Comparison of ENCODE assay signal across 9 cellular contexts in the genomic region with DNA sequence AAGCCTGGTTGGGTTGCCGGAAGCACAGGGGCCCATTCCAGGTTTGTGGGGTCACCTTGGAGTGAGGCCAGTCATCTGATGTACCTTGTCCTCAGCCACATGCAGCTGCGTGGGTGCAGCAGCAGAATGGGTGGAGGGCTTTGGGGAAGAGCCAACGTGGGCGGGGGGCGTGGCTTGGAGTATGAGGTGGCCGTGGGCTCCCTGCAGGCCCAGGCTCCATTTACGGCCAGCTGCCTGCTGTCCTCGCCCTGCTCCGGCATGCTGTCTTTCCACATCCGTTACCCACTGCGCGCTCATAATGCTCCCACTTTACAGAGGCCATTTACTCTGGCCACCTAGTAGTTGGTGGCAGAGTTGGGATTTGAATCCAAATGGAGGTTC.
DNase-seq lines count a peak whose midpoint lies in the region; ATAC-seq and TF ChIP-seq lines count a peak whose summit lies in the region.
"Had no signal": no experiment of that assay in that cellular context is flagged by ENCODE, and none has a peak within 500 bp of the region (broad histone marks: within the 10 kb centered on the region; RNA-seq: fewer than 3 reads in every experiment).

No MANE protein-coding gene starts in this region.

- POLR2A ChIA-PET in RWPE1 (lab: Yijun Ruan, JAX; ENCODE audit: low non-redundant PET) = no interaction called here

- CTCF ChIA-PET in RWPE1 (lab: Yijun Ruan, JAX) = interaction anchor here (0.7 to 2.0 kb wide), 12 partner anchors 10 to 251 kb away, joined by 3 to 15 read pairs (median 3); a partner anchor contains a TSS

- H3K9ac ChIP-seq in iPS-20b (ENCODE audit: low read depth, low read length) = peak overlapping the region; percentile 19; the same call in 1 of the 2 replicates

- DNase-seq in NCI-H345 (lab: John Stamatoyannopoulos, UW) (peak; percentile 29), NCI-H345 treated with DMSO at 0.1 percent for 48 hours (lab: John Stamatoyannopoulos, UW; ENCODE audit: unreplicated experiment) (no peak), RWPE1 (ENCODE audit: low spot score) (peak; percentile 30), GM20000 (ENCODE audit: low spot score) (no peak), NOMO-1 (lab: John Stamatoyannopoulos, UW; ENCODE audit: unreplicated experiment in 2 of 2) (no peak)
- DNase-seq in stimulated activated naive CD8-positive, alpha-beta T cell treated with anti-CD3 and anti-CD28 coated beads, Interleukin-15, Interleukin-2, amounts not matched to agents 100 U/mL and 50 U/mL, for 24 hours = peak; percentile 5
- DNase-seq: activated gamma-delta T cell had no signal

- no peaks in the 10 kb centered on the region for H3K36me3 ChIP-seq in iPS-20b (ENCODE audit: insufficient read depth, low read depth, low read length)

- no peaks in the 10 kb centered on the region for H3K9me3 ChIP-seq in iPS-20b (ENCODE audit: insufficient read depth, low read depth, low read length)

- TF ChIP-seq CTCF in RWPE1 (conservative IDR thresholded peaks at IDR 0.05; ENCODE audit: low read depth) = no peak
- TF ChIP-seq CTCF in GM20000 (IDR thresholded peaks at IDR 0.05; ENCODE audit: extremely low read depth, missing control alignments) = no peak

- H3K4me1 ChIP-seq in iPS-20b (ENCODE audit: insufficient read depth, low read length) = peaks cover 5% of the 10 kb centered on the region; the same call in 1 of the 2 replicates

- H3K27ac ChIP-seq in RWPE1 (peak overlapping the region; percentile 73), iPS-20b (ENCODE audit: low read length) (no peak overlapping the region)

- peak overlapping the region; percentile 64; the same call in 1 of the 2 replicates for H3K4me3 ChIP-seq in iPS-20b (ENCODE audit: low read length)

- no peaks in the 10 kb centered on the region for H3K27me3 ChIP-seq in iPS-20b (ENCODE audit: insufficient read depth, low read length)

- no peak for ATAC-seq in stimulated activated naive CD8-positive, alpha-beta T cell treated with anti-CD3 and anti-CD28 coated beads, Interleukin-15, Interleukin-2, amounts not matched to agents 100 U/mL and 50 U/mL, for 24 hours
- ATAC-seq in GM19351 (IDR thresholded peaks at IDR 0.05; ENCODE audit: unreplicated experiment) = no peak

Comparison
In these comparisons a context has a peak if more than half of its experiments do, and no peak if none do; other contexts are left out.
1. DNase-seq: peak in NCI-H345 (single experiment), RWPE1 (single experiment) and stimulated activated naive CD8-positive, alpha-beta T cell treated with anti-CD3 and anti-CD28 coated beads, Interleukin-15, Interleukin-2, amounts not matched to agents 100 U/mL and 50 U/mL, for 24 hours (single experiment); none in NCI-H345 treated with DMSO at 0.1 percent for 48 hours (single experiment), GM20000 (single experiment) and NOMO-1 (0 of 2).